1 cellular context compared by ENCODE assay signal in the genomic region with DNA sequence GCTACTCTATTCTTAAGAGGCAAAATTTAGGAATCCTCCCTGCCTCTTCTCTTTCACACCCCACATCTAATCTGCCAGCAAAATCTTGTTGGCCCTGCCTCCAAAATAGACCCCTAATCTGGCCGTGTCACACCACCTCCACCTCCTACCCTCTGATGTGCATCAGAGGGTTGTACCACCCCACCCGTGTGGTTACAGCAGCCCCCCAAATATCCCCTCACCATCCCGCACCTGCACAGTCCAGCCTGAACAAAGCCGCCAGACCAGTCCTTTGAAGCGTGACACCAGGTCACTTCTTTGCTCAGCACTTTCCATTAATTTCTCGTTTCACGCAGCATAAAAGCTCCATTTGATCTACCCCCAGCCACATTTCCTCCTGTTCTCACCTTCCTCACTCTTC.
TF ChIP-seq lines count a peak whose summit lies in the region.

No MANE protein-coding gene starts in this region.

TF ChIP-seq in GM12878, 131 proteins besides CTCF, POLR2A, EP300 and RAD21 (continued from another document):
- TF ChIP-seq IRF3 (IDR thresholded peaks at IDR 0.05): no peak
- no peak for TF ChIP-seq SMC3 (IDR thresholded peaks at IDR 0.05; ENCODE audit: borderline replicate concordance, low read length)
- no peak for TF ChIP-seq BHLHE40 (IDR thresholded peaks at IDR 0.05; ENCODE audit: borderline replicate concordance in 1 of 2, low read depth in 2 of 2, low read length in 1 of 2)
